Comparison of ENCODE assay signal across 1 cellular context in the genomic region with DNA sequence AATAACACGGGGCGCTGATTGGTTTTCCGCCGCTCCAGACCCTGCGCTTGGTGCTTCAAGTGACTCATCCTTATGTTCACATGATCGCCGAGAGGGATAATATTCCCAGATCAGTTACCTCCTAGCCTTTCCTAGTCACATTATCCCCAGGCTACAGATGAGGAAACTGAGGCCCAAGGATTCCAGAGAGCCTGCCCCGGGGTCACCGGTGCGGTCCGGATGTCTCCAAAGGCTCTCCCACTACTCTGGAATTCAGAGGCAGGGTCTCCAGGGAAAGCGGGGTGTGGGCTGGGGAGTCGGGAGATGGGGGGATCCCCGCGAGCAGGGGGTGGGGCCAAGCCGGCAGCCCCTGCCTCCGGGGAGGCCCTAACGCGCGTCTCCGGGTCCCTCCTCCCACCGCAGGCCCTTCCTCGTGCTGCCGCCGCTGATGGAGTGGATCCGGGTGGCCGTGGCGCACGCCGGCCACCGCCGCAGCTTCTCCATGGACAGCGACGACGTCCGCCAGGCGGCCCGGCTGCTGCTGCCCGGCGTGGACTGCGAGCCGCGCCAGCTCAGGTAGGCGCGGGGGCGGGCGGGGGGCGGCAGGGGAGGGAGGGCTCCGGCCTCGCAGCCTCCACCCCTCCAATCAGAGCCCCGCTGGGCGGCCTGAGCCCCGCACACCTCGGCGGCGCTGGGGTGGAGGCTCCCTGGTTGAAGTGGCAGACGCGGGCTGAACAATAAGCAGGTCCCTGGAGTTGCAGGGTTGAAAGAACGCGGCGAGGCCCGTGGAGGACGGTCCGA.
TF ChIP-seq lines count a peak whose summit lies in the region.

No MANE protein-coding gene starts in this region.

TF ChIP-seq in IMR-90, 13 proteins besides CTCF, POLR2A, EP300 and RAD21 (continued from another document):
- TF ChIP-seq MAFK (IDR thresholded peaks at IDR 0.05; ENCODE audit: low read depth, low read length) (no peak), MAZ (IDR thresholded peaks at IDR 0.05; ENCODE audit: borderline replicate concordance, low read depth, low read length) (no peak), MXI1 (IDR thresholded peaks at IDR 0.05; ENCODE audit: borderline replicate concordance, low read depth, low read length) (no peak), RCOR1 (IDR thresholded peaks at IDR 0.05; ENCODE audit: insufficient replicate concordance, low read length) (no peak), CEBPB (IDR thresholded peaks at IDR 0.05; ENCODE audit: low read depth, low read length) (no peak), BHLHE40 (IDR thresholded peaks at IDR 0.05; ENCODE audit: low read depth, low read length) (no peak), NFE2L2 (IDR thresholded peaks at IDR 0.05; ENCODE audit: low read depth, low read length) (no peak)
- TF ChIP-seq, protein P1, sequence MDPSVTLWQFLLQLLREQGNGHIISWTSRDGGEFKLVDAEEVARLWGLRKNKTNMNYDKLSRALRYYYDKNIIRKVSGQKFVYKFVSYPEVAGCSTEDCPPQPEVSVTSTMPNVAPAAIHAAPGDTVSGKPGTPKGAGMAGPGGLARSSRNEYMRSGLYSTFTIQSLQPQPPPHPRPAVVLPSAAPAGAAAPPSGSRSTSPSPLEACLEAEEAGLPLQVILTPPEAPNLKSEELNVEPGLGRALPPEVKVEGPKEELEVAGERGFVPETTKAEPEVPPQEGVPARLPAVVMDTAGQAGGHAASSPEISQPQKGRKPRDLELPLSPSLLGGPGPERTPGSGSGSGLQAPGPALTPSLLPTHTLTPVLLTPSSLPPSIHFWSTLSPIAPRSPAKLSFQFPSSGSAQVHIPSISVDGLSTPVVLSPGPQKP (IDR thresholded peaks at IDR 0.05; ENCODE audit: borderline replicate concordance, low read depth, low read length): no peak
